ENCODE assay signal across 2 cellular contexts in genomic region chr19:12939292-12939606, GRCh38.
TF ChIP-seq lines count a peak whose summit lies in the region.

No MANE protein-coding gene starts in this region.

TF ChIP-seq in WTC11, 78 proteins besides CTCF, POLR2A, EP300 and RAD21:
- TF ChIP-seq ZNF232 (CRISPR knock-in tag; IDR thresholded peaks at IDR 0.05) (no peak), OVOL2 (CRISPR knock-in tag; IDR thresholded peaks at IDR 0.05; ENCODE audit: borderline replicate concordance) (no peak), TEAD1 (CRISPR knock-in tag; IDR thresholded peaks at IDR 0.05) (no peak), NR3C1 (CRISPR knock-in tag; conservative IDR thresholded peaks at IDR 0.05; ENCODE audit: low read depth) (no peak), CBFB (CRISPR knock-in tag; IDR thresholded peaks at IDR 0.05; ENCODE audit: low read depth) (no peak), PRRX2 (CRISPR knock-in tag; IDR thresholded peaks at IDR 0.05) (no peak), USF1 (CRISPR knock-in tag; IDR thresholded peaks at IDR 0.05) (no peak), ZNF416 (CRISPR knock-in tag; IDR thresholded peaks at IDR 0.05) (no peak), FOXJ3 (CRISPR knock-in tag; IDR thresholded peaks at IDR 0.05; ENCODE audit: borderline replicate concordance) (no peak)
TF ChIP-seq in WTC11: peak in this region for 0.

TF ChIP-seq in endothelial cell of umbilical vein, 7 proteins besides CTCF, POLR2A, EP300 and RAD21:
- TF ChIP-seq EZH2 (IDR thresholded peaks at IDR 0.05; ENCODE audit: borderline replicate concordance, low read depth, low read length, severe bottlenecking) (no peak), MAX (IDR thresholded peaks at IDR 0.05; ENCODE audit: insufficient read depth, insufficient read length) (no peak), FOS (IDR thresholded peaks at IDR 0.05; ENCODE audit: borderline replicate concordance, insufficient read depth, low read length) (no peak), GATA2 (IDR thresholded peaks at IDR 0.05; ENCODE audit: insufficient read depth, insufficient read length, low read depth, low read length) (no peak), JUN (IDR thresholded peaks at IDR 0.05; ENCODE audit: borderline replicate concordance, insufficient read depth, insufficient read length, low read depth) (no peak), POLR2AphosphoS5 (IDR thresholded peaks at IDR 0.05; ENCODE audit: insufficient read depth, low read depth, low read length) (no peak), MYC (IDR thresholded peaks at IDR 0.05; ENCODE audit: low read depth, low read length) (no peak)
TF ChIP-seq in endothelial cell of umbilical vein: peak in this region for 0.
